ENCODE assay signal across 12 cellular contexts in the genomic region with DNA sequence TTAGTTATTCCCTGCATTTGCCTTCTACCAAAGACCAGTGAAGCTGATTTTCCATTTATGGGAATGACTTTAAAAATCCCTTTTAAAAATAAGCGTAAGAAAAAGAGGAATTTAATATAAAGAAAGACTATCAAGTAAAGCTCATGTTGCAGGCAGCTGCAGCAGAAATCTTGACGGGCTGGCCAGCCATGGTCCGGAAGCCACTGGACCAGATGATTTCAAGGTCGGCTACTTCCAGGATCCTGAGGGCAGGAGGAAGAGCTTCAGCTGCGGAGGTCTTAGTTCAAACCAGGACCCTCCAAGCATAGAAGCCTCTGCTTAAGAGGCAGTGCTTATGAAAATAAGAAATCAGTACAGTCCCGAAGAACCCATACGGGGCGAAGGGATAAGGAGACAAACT.
A peak's percentile ranks its signal among the peaks of the same experiment; 100 is the strongest.
DNase-seq lines count a peak whose midpoint lies in the region; ATAC-seq and TF ChIP-seq lines count a peak whose summit lies in the region.
"Had no signal": no experiment of that assay in that cellular context is flagged by ENCODE, and none has a peak within 500 bp of the region (broad histone marks: within the 10 kb centered on the region; RNA-seq: fewer than 3 reads in every experiment).

No MANE protein-coding gene starts in this region.

- H3F3A ChIP-seq in GM23248 (ENCODE audit: insufficient read depth): peaks cover 33% of the 10 kb centered on the region

- intact Hi-C loops in sigmoid colon (cut with DNase I): loop anchor here (5.0 to 10.0 kb wide), 4 partner anchors 75 to 367 kb away; partner anchors contain the start of gene CELF2

- H3K27me3 ChIP-seq in GM23248 (replicated peaks; ENCODE audit: insufficient read depth) (no peaks in the 10 kb centered on the region), sigmoid colon (no peaks in the 10 kb centered on the region)

- H3K4me2 ChIP-seq in GM23248 (ENCODE audit: unreplicated experiment): peak overlapping the region; percentile 70

- H3K9ac ChIP-seq in GM23248: peak overlapping the region; percentile 72

- peak; percentile 47 for DNase-seq in GM23248
- no peak for DNase-seq in coronary artery (ENCODE audit: low spot score)
- peak; percentile 61 for DNase-seq in left kidney (ENCODE audit: low read depth, low spot score)
- no peak for DNase-seq in sigmoid colon
- DNase-seq in NCI-H524 treated with DMSO at 0.1 percent for 48 hours (lab: John Stamatoyannopoulos, UW): no peak
- no peak for DNase-seq in activated CD4-positive, CD25-positive, alpha-beta regulatory T cell (lab: John Stamatoyannopoulos, UW)
- no peak for DNase-seq in effector memory CD8-positive, alpha-beta T cell
- DNase-seq in SKM-1 treated with dmso at 0.1 percent for 144 hours (lab: John Stamatoyannopoulos, UW; ENCODE audit: unreplicated experiment): no peak
- DNase-seq: activated CD8-positive, alpha-beta memory T cell treated with anti-CD3 and anti-CD28 coated beads, Interleukin-2, amount 10 ng/mL, durations not matched to agents 7 days and 5 days; DMS79; stimulated activated CD4-positive, alpha-beta T cell treated with anti-CD3 and anti-CD28 coated beads, Interleukin-2, amount 100 ng/mL, for 48 hours; stimulated activated naive CD4-positive, alpha-beta T cell treated with Interleukin-2 at 50 U/mL for 16 hours had no signal

- H3K36me3 Mint-ChIP-seq in effector memory CD8-positive, alpha-beta T cell (ENCODE audit: insufficient read depth): no peaks in the 10 kb centered on the region
- H3K36me3 Mint-ChIP-seq: activated CD8-positive, alpha-beta memory T cell treated with anti-CD3 and anti-CD28 coated beads, Interleukin-2, amount 10 ng/mL, durations not matched to agents 7 days and 5 days had no signal

- H3K4me1 Mint-ChIP-seq in effector memory CD8-positive, alpha-beta T cell (ENCODE audit: low read depth in 2 of 2): no peaks in the 10 kb centered on the region
- H3K4me1 Mint-ChIP-seq: activated CD8-positive, alpha-beta memory T cell treated with anti-CD3 and anti-CD28 coated beads, Interleukin-2, amount 10 ng/mL, durations not matched to agents 7 days and 5 days had no signal

- TF ChIP-seq CTCF in coronary artery (IDR thresholded peaks at IDR 0.05): no peak
- no peak for TF ChIP-seq CTCF in sigmoid colon (IDR thresholded peaks at IDR 0.05)

- peaks cover 41 to 51% of the 10 kb centered on the region in 2 donors for H3K27me3 Mint-ChIP-seq in effector memory CD8-positive, alpha-beta T cell

- H3K4me3 Mint-ChIP-seq in effector memory CD8-positive, alpha-beta T cell: no peak overlapping the region
- H3K4me3 Mint-ChIP-seq: activated CD8-positive, alpha-beta memory T cell treated with anti-CD3 and anti-CD28 coated beads, Interleukin-2, amount 10 ng/mL, durations not matched to agents 7 days and 5 days had no signal

- H3K9me3 ChIP-seq in GM23248 (ENCODE audit: low read depth) (no peaks in the 10 kb centered on the region), sigmoid colon (no peaks in the 10 kb centered on the region)

- in situ Hi-C loops in GM23248 (cut with MboI): no loop called here

- no peaks in the 10 kb centered on the region for H3K36me3 ChIP-seq in GM23248 (ENCODE audit: low read depth)
- no peaks in the 10 kb centered on the region for H3K36me3 ChIP-seq in sigmoid colon

- no peak for ATAC-seq in effector memory CD8-positive, alpha-beta T cell (replicated peaks)
- ATAC-seq: activated CD8-positive, alpha-beta memory T cell treated with anti-CD3 and anti-CD28 coated beads, Interleukin-2, amount 10 ng/mL, durations not matched to agents 7 days and 5 days had no signal

- no peaks in the 10 kb centered on the region for H3K79me2 ChIP-seq in GM23248 (ENCODE audit: insufficient read depth)

- no peak for TF ChIP-seq EP300 in sigmoid colon (IDR thresholded peaks at IDR 0.05)

- TF ChIP-seq POLR2A in sigmoid colon (IDR thresholded peaks at IDR 0.05): no peak

- H3K27ac ChIP-seq in GM23248 (peak overlapping the region; percentile 71), coronary artery (peak overlapping the region; percentile 89), sigmoid colon (peak overlapping the region; percentile 83 to 90 (median 85))

- peak overlapping the region; percentile 35 for H3K4me3 ChIP-seq in GM23248
- H3K4me3 ChIP-seq in coronary artery: peak overlapping the region; percentile 53
- peak overlapping the region in 3 of 4 donors; percentile 4 to 43 (median 33) for H3K4me3 ChIP-seq in sigmoid colon

- peak overlapping the region; percentile 92 for H2AFZ ChIP-seq in GM23248

- H3K9me2 ChIP-seq in GM23248 (ENCODE audit: insufficient read depth): no peaks in the 10 kb centered on the region

- H3K9me3 Mint-ChIP-seq in effector memory CD8-positive, alpha-beta T cell: no peaks in the 10 kb centered on the region

- no peak overlapping the region for H3K27ac Mint-ChIP-seq in effector memory CD8-positive, alpha-beta T cell
- H3K27ac Mint-ChIP-seq: activated CD8-positive, alpha-beta memory T cell treated with anti-CD3 and anti-CD28 coated beads, Interleukin-2, amount 10 ng/mL, durations not matched to agents 7 days and 5 days had no signal

- H4K20me1 ChIP-seq in GM23248 (ENCODE audit: insufficient read depth): no peaks in the 10 kb centered on the region

- H3K4me1 ChIP-seq in GM23248 (ENCODE audit: insufficient read depth): peaks cover 37% of the 10 kb centered on the region
- peaks cover 0 to 59% (median 41%) of the 10 kb centered on the region in 4 donors for H3K4me1 ChIP-seq in sigmoid colon

- 7 to 12% methylated on average over 8 of the region's 8 CpGs for WGBS in GM23248 (ENCODE audit: low coverage in 1 of 2, low lambda C conversion rate in 2 of 2, missing lambda C conversion rate in 2 of 2), 2 experiments
- 74 to 88% methylated on average over 8 of the region's 8 CpGs for WGBS in sigmoid colon, 2 donors

Comparison
In these comparisons a context has a peak if more than half of its experiments do, and no peak if none do; other contexts are left out.
1. DNase-seq: peak in GM23248 (single experiment) and left kidney (single experiment); none in coronary artery (single experiment), sigmoid colon (single experiment), NCI-H524 treated with DMSO at 0.1 percent for 48 hours (single experiment), activated CD4-positive, CD25-positive, alpha-beta regulatory T cell (0 of 4), effector memory CD8-positive, alpha-beta T cell (0 of 3) and SKM-1 treated with dmso at 0.1 percent for 144 hours (single experiment).
2. Peak in every context shown above with its lines, with median percentiles within 50 percentile points of each other: H3K27ac ChIP-seq and H3K4me3 ChIP-seq.